In genomic region chr7:73978681-73979563, GRCh38 we compare ENCODE assay signal across 9 cellular contexts. TPM values are rescaled to one million over a fixed set of nuclear protein-coding genes. Genes with fewer than 3 reads are reported as not detected.
DNase-seq lines count a peak whose midpoint lies in the region; ATAC-seq, FAIRE-seq and TF ChIP-seq lines count a peak whose summit lies in the region.
"Had no signal": no experiment of that assay in that cellular context is flagged by ENCODE, and none has a peak within 500 bp of the region (broad histone marks: within the 10 kb centered on the region; RNA-seq: fewer than 3 reads in every experiment).

No MANE protein-coding gene starts in this region.

- no peaks in the 10 kb centered on the region for H3K79me1 ChIP-seq in mesenchymal stem cell (replicated peaks; ENCODE audit: low read length, poor library complexity, severe bottlenecking)

- no peak overlapping the region for H2BK5ac ChIP-seq in mesenchymal stem cell (ENCODE audit: low read depth, low read length, poor library complexity, severe bottlenecking)

- peaks cover 0 to 28% (median 3%) of the 10 kb centered on the region in 4 donors for H3K4me1 ChIP-seq in Peyer's patch
- H3K4me1 ChIP-seq in pancreas: peaks cover 0 to 6% (median 0%) of the 10 kb centered on the region in 3 donors
- peaks cover 4% of the 10 kb centered on the region for H3K4me1 ChIP-seq in mesenchymal stem cell (ENCODE audit: control insufficient read depth, insufficient read depth, low read depth, low read length)
- H3K4me1 ChIP-seq: adrenal gland had no signal

- in situ Hi-C loops in KBM-7 (cut with MboI; ENCODE audit: low pct_unique_long_range_greater_than_20kb, low sequenced_read_pairs): no loop called here

- no peaks in the 10 kb centered on the region for H3K9me3 Mint-ChIP-seq in activated CD4-positive, alpha-beta T cell treated with anti-CD3 and anti-CD28 coated beads, Interleukin-2, amount 10 ng/mL, durations not matched to agents 7 days and 5 days

- no peak overlapping the region for H3K18ac ChIP-seq in mesenchymal stem cell (ENCODE audit: low read depth in 1 of 2, low read length in 2 of 2)

- H3K27me3 ChIP-seq in Peyer's patch (no peaks in the 10 kb centered on the region), pancreas (no peaks in the 10 kb centered on the region), mesenchymal stem cell (ENCODE audit: control insufficient read depth in 1 of 2, insufficient read depth in 1 of 2, low read length in 2 of 2) (peaks cover 18 to 24% of the 10 kb centered on the region in 2 experiments)
- H3K27me3 ChIP-seq: adrenal gland had no signal

- H3K9me3 ChIP-seq in Peyer's patch: no peaks in the 10 kb centered on the region
- no peaks in the 10 kb centered on the region for H3K9me3 ChIP-seq in pancreas
- no peaks in the 10 kb centered on the region for H3K9me3 ChIP-seq in mesenchymal stem cell (ENCODE audit: control insufficient read depth, low read length)
- H3K9me3 ChIP-seq: adrenal gland had no signal

- no peak overlapping the region for H4K8ac ChIP-seq in mesenchymal stem cell (ENCODE audit: low read length)

- H3K4me1 Mint-ChIP-seq in activated CD4-positive, alpha-beta T cell treated with anti-CD3 and anti-CD28 coated beads, Interleukin-2, amount 10 ng/mL, durations not matched to agents 7 days and 5 days: no peaks in the 10 kb centered on the region

- no peak for TF ChIP-seq POLR2A in Peyer's patch (IDR thresholded peaks at IDR 0.05)

- no peak for FAIRE-seq in pancreas (lab: Jason Lieb, UNC)

- H2BK120ac ChIP-seq in mesenchymal stem cell (ENCODE audit: low read depth, low read length): no peak overlapping the region

- no peak overlapping the region for H2BK12ac ChIP-seq in mesenchymal stem cell (ENCODE audit: low read length in 2 of 2)

- H4K91ac ChIP-seq in mesenchymal stem cell (ENCODE audit: low read length): no peak overlapping the region

- peak; percentile 54 for DNase-seq in activated CD4-positive, alpha-beta T cell treated with anti-CD3 and anti-CD28 coated beads for 48 hours
- no peak for DNase-seq in activated CD4-positive, alpha-beta T cell treated with anti-CD3 and anti-CD28 coated beads, Interleukin-2, amount 10 ng/mL, durations not matched to agents 7 days and 5 days
- DNase-seq in KBM-7 (peak; percentile 83), Peyer's patch (peak in 2 of 3 donors; percentile 93), epithelial cell of proximal tubule (ENCODE audit: low read depth) (no peak), pancreas (peak; percentile 79 to 92 (median 85)), mesenchymal stem cell (no peak)
- DNase-seq in effector CD8-positive, alpha-beta T cell (lab: John Stamatoyannopoulos, UW): no peak

- 63 to 66% methylated on average over 24 of the region's 24 CpGs for WGBS in pancreas, 2 donors
- WGBS in mesenchymal stem cell: 64% methylated on average over 24 of the region's 24 CpGs

- no peak overlapping the region for H3K4ac ChIP-seq in mesenchymal stem cell (ENCODE audit: low read depth in 1 of 2, low read length in 2 of 2)

- H3K36me3 ChIP-seq in Peyer's patch (no peaks in the 10 kb centered on the region), pancreas (no peaks in the 10 kb centered on the region), mesenchymal stem cell (ENCODE audit: control insufficient read depth in 1 of 2, insufficient read depth in 2 of 2, low read depth in 1 of 2, low read length in 2 of 2) (peaks cover 0 to 4% of the 10 kb centered on the region in 2 experiments)
- H3K36me3 ChIP-seq: adrenal gland had no signal

- no peak overlapping the region for H3K9ac ChIP-seq in mesenchymal stem cell (ENCODE audit: low read length)

- intact Hi-C loops in pancreas (cut with DNase I): no loop called here

- H3K27ac Mint-ChIP-seq in activated CD4-positive, alpha-beta T cell treated with anti-CD3 and anti-CD28 coated beads, Interleukin-2, amount 10 ng/mL, durations not matched to agents 7 days and 5 days: no peak overlapping the region

- peak; percentile 94 to 98 (median 96) for ATAC-seq in pancreas

- CTCF ChIA-PET in activated CD4-positive, alpha-beta T cell treated with anti-CD3 and anti-CD28 coated beads, Interleukin-2, amount 10 ng/mL, durations not matched to agents 7 days and 5 days (lab: Charles Lee): interaction anchor here (0.6 kb wide), 2 partner anchors 167 to 518 kb away, joined by 3 read pairs; no protein-coding TSS in a partner anchor

- H3K14ac ChIP-seq in mesenchymal stem cell (ENCODE audit: low read length in 2 of 2): no peak overlapping the region

- peak in 4 of 6 experiments; percentile 41 to 93 (median 89) for TF ChIP-seq CTCF in Peyer's patch (IDR thresholded peaks at IDR 0.05)
- peak; percentile 67 for TF ChIP-seq CTCF in epithelial cell of proximal tubule (conservative IDR thresholded peaks at IDR 0.05; ENCODE audit: low read depth, low read length)
- TF ChIP-seq CTCF in pancreas (IDR thresholded peaks at IDR 0.05): peak in 1 of 4 donors; percentile 32

- no peak overlapping the region for H2BK15ac ChIP-seq in mesenchymal stem cell (ENCODE audit: low read depth, poor library complexity, severe bottlenecking)

- POLR2A ChIA-PET in activated CD4-positive, alpha-beta T cell treated with anti-CD3 and anti-CD28 coated beads, Interleukin-2, amount 10 ng/mL, durations not matched to agents 7 days and 5 days (lab: Charles Lee): no interaction called here

- H3K4me3 ChIP-seq in Peyer's patch: no peak overlapping the region
- no peak overlapping the region for H3K4me3 ChIP-seq in epithelial cell of proximal tubule (ENCODE audit: low read depth, low read length)
- H3K4me3 ChIP-seq in pancreas: no peak overlapping the region
- no peak overlapping the region for H3K4me3 ChIP-seq in mesenchymal stem cell (ENCODE audit: insufficient read depth in 1 of 2, low read depth in 1 of 2, low read length in 2 of 2)
- H3K4me3 ChIP-seq: adrenal gland had no signal

- no peak overlapping the region for H2AFZ ChIP-seq in mesenchymal stem cell (ENCODE audit: low read depth, low read length)

- no peak overlapping the region for H3K23ac ChIP-seq in mesenchymal stem cell (ENCODE audit: low read length in 2 of 2)

- H3K4me3 Mint-ChIP-seq in activated CD4-positive, alpha-beta T cell treated with anti-CD3 and anti-CD28 coated beads, Interleukin-2, amount 10 ng/mL, durations not matched to agents 7 days and 5 days: no peak overlapping the region

- no peak overlapping the region for H3K4me2 ChIP-seq in mesenchymal stem cell (ENCODE audit: low read length, poor library complexity, severe bottlenecking)

- H3K27ac ChIP-seq in Peyer's patch: peak overlapping the region in 3 of 4 donors; percentile 48 to 89 (median 85)
- H3K27ac ChIP-seq in pancreas: no peak overlapping the region
- H3K27ac ChIP-seq in mesenchymal stem cell (ENCODE audit: low read length, poor library complexity, severe bottlenecking): no peak overlapping the region
- H3K27ac ChIP-seq: adrenal gland had no signal

- no peaks in the 10 kb centered on the region for H3K27me3 Mint-ChIP-seq in activated CD4-positive, alpha-beta T cell treated with anti-CD3 and anti-CD28 coated beads, Interleukin-2, amount 10 ng/mL, durations not matched to agents 7 days and 5 days

- H3K36me3 Mint-ChIP-seq in activated CD4-positive, alpha-beta T cell treated with anti-CD3 and anti-CD28 coated beads, Interleukin-2, amount 10 ng/mL, durations not matched to agents 7 days and 5 days (ENCODE audit: low read depth): no peaks in the 10 kb centered on the region

- no peak overlapping the region for H2AK5ac ChIP-seq in mesenchymal stem cell (ENCODE audit: low read length, severe bottlenecking)

RNA-seq across cellular contexts. Expression of gene ELN, which starts 49.1 kb away (rescaled TPM):
- not detected for total RNA-seq in activated CD4-positive, alpha-beta T cell treated with anti-CD3 and anti-CD28 coated beads, Interleukin-2, amount 10 ng/mL, durations not matched to agents 7 days and 5 days
- total RNA-seq in Peyer's patch (100 to 1,000 TPM in 1 of 4 donors, 10 to 100 TPM in 3; 11.5 to 210 (median 27.9) TPM), epithelial cell of proximal tubule (0.12 TPM in 1 of 2 replicates, not detected in the other), pancreas (10 to 100 TPM; 36.8 to 84.2 (median 70.7) TPM)
- 100 to 1,000 TPM in 1 of 2 donors, 10 to 100 TPM in 1; 36.9 to 118 TPM for polyA plus RNA-seq in pancreas
- polyA plus RNA-seq in mesenchymal stem cell (2013, experiment 1 of 2): 0.18 TPM
- polyA plus RNA-seq in mesenchymal stem cell (2013, experiment 2 of 2): 0.11 TPM

Comparison
In these comparisons a context has a peak if more than half of its experiments do, and no peak if none do; other contexts are left out.
1. DNase-seq: peak in activated CD4-positive, alpha-beta T cell treated with anti-CD3 and anti-CD28 coated beads for 48 hours (single experiment), KBM-7 (single experiment), Peyer's patch (2 of 3) and pancreas (6 of 6); none in activated CD4-positive, alpha-beta T cell treated with anti-CD3 and anti-CD28 coated beads, Interleukin-2, amount 10 ng/mL, durations not matched to agents 7 days and 5 days (single experiment), epithelial cell of proximal tubule (single experiment), effector CD8-positive, alpha-beta T cell (single experiment) and mesenchymal stem cell (single experiment).
2. H3K27ac ChIP-seq: peak in Peyer's patch (3 of 4); none in pancreas (0 of 4) and mesenchymal stem cell (single experiment).
3. RNA of gene ELN, which starts 49.1 kb away (total RNA-seq): 36.8 to 84.2 TPM in pancreas and 11.5 to 210 TPM in Peyer's patch; 0.12 TPM in epithelial cell of proximal tubule and not detected in activated CD4-positive, alpha-beta T cell treated with anti-CD3 and anti-CD28 coated beads, Interleukin-2, amount 10 ng/mL, durations not matched to agents 7 days and 5 days; every median in the first group is over 10 times any median in the second.